In genomic region chr7:35646289-35647033, GRCh38 we compare ENCODE assay signal across 9 cellular contexts. TPM values are rescaled to one million over a fixed set of nuclear protein-coding genes. Genes with fewer than 3 reads are reported as not detected.
A peak's percentile ranks its signal among the peaks of the same experiment; 100 is the strongest.
DNase-seq lines count a peak whose midpoint lies in the region; ATAC-seq and TF ChIP-seq lines count a peak whose summit lies in the region.
"Had no signal": no experiment of that assay in that cellular context is flagged by ENCODE, and none has a peak within 500 bp of the region (broad histone marks: within the 10 kb centered on the region; RNA-seq: fewer than 3 reads in every experiment).

No MANE protein-coding gene starts in this region.

- H3K27ac ChIP-seq in left lung = peak overlapping the region; percentile 39 to 54
- H3K27ac ChIP-seq in stomach = peak overlapping the region in 4 of 5 donors; percentile 3 to 52 (median 42)
- H3K27ac ChIP-seq in mammary epithelial cell (ENCODE audit: insufficient read depth, low read depth, low read length) = no peak overlapping the region

- peaks cover 2% of the 10 kb centered on the region for H3K9me3 Mint-ChIP-seq in activated CD4-positive, alpha-beta T cell treated with anti-CD3 and anti-CD28 coated beads, Interleukin-2, amount 10 ng/mL, durations not matched to agents 24 days and 14 days
- H3K9me3 Mint-ChIP-seq in activated naive CD8-positive, alpha-beta T cell treated with anti-CD3 and anti-CD28 coated beads for 36 hours = peaks cover 4% of the 10 kb centered on the region

- CTCF ChIA-PET in mammary epithelial cell (lab: Charles Lee; ENCODE audit: low non-redundant PET) = no interaction called here

- peaks cover 0 to 7% of the 10 kb centered on the region in 2 donors for H3K36me3 ChIP-seq in left lung
- H3K36me3 ChIP-seq in stomach = peaks cover 0 to 26% (median 12%) of the 10 kb centered on the region in 4 donors
- H3K36me3 ChIP-seq in mammary epithelial cell (ENCODE audit: insufficient read depth, low read length) = no peaks in the 10 kb centered on the region
- H3K36me3 ChIP-seq in mucosa of descending colon (ENCODE audit: low read depth) = no peaks in the 10 kb centered on the region

- H3K4me3 ChIP-seq in left lung = no peak overlapping the region
- no peak overlapping the region for H3K4me3 ChIP-seq in stomach
- H3K4me3 ChIP-seq in mammary epithelial cell (replicated peaks in 1 of 3; ENCODE audit: insufficient read depth in 1 of 3, low read depth in 2 of 3, low read length in 3 of 3) = no peak overlapping the region
- no peak overlapping the region for H3K4me3 ChIP-seq in mucosa of descending colon

- dilution Hi-C loops in mammary epithelial cell (cut with HindIII; ENCODE audit: low sequenced_read_pairs) = no loop called here

- in situ Hi-C loops in mammary epithelial cell (cut with MboI; ENCODE audit: low sequenced_read_pairs in 2 of 2) = no loop called here

- intact Hi-C loops in activated CD4-positive, alpha-beta T cell treated with anti-CD3 and anti-CD28 coated beads, Interleukin-2, amount 10 ng/mL, durations not matched to agents 24 days and 14 days (cut with micrococcal nuclease) = no loop called here
- intact Hi-C loops in left lung (cut with DNase I) = no loop called here
- intact Hi-C loops in stomach (cut with DNase I; ENCODE audit: low total_unique reads) = no loop called here
- intact Hi-C loops in mammary epithelial cell (cut with micrococcal nuclease) = no loop called here
- intact Hi-C loops in mucosa of descending colon (cut with DNase I, micrococcal nuclease) = no loop called here

- BruUV-seq in mammary epithelial cell (replicated peaks; lab: Mats Ljungman, UMichigan) = no TSS peak

- H3K4me1 ChIP-seq in left lung = peaks cover 12 to 34% of the 10 kb centered on the region in 2 donors
- H3K4me1 ChIP-seq in stomach = peaks cover 8 to 63% (median 42%) of the 10 kb centered on the region in 4 donors
- H3K4me1 ChIP-seq in mammary epithelial cell (ENCODE audit: insufficient read depth, low read length) = no peaks in the 10 kb centered on the region
- peaks cover 13% of the 10 kb centered on the region for H3K4me1 ChIP-seq in mucosa of descending colon (ENCODE audit: low read depth)

- H3K4me3 Mint-ChIP-seq in activated CD4-positive, alpha-beta T cell treated with anti-CD3 and anti-CD28 coated beads, Interleukin-2, amount 10 ng/mL, durations not matched to agents 24 days and 14 days = no peak overlapping the region
- H3K4me3 Mint-ChIP-seq in activated naive CD8-positive, alpha-beta T cell treated with anti-CD3 and anti-CD28 coated beads for 36 hours = peak overlapping the region; percentile 16

- no peak overlapping the region for H3K9ac ChIP-seq in mammary epithelial cell (ENCODE audit: insufficient read depth, low read length)

- peaks cover 15% of the 10 kb centered on the region for H3K4me1 Mint-ChIP-seq in activated CD4-positive, alpha-beta T cell treated with anti-CD3 and anti-CD28 coated beads, Interleukin-2, amount 10 ng/mL, durations not matched to agents 24 days and 14 days
- H3K4me1 Mint-ChIP-seq in activated naive CD8-positive, alpha-beta T cell treated with anti-CD3 and anti-CD28 coated beads for 36 hours = peaks cover 45% of the 10 kb centered on the region

- no peaks in the 10 kb centered on the region for H4K20me1 ChIP-seq in mammary epithelial cell (ENCODE audit: insufficient read depth, low read length)

- H3K27me3 Mint-ChIP-seq in activated CD4-positive, alpha-beta T cell treated with anti-CD3 and anti-CD28 coated beads, Interleukin-2, amount 10 ng/mL, durations not matched to agents 24 days and 14 days = no peaks in the 10 kb centered on the region
- no peaks in the 10 kb centered on the region for H3K27me3 Mint-ChIP-seq in activated naive CD8-positive, alpha-beta T cell treated with anti-CD3 and anti-CD28 coated beads for 36 hours

- no peaks in the 10 kb centered on the region for H3K27me3 ChIP-seq in left lung
- H3K27me3 ChIP-seq in stomach = no peaks in the 10 kb centered on the region
- H3K27me3 ChIP-seq in mammary epithelial cell (ENCODE audit: insufficient read depth, low read length) = no peaks in the 10 kb centered on the region

- peak; percentile 39 for DNase-seq in activated CD4-positive, alpha-beta T cell treated with anti-CD3 and anti-CD28 coated beads, Interleukin-2, amount 10 ng/mL, durations not matched to agents 24 days and 14 days
- no peak for DNase-seq in activated CD4-positive, alpha-beta T cell treated with anti-CD3 and anti-CD28 coated beads for 4 hours
- DNase-seq in activated naive CD8-positive, alpha-beta T cell treated with anti-CD3 and anti-CD28 coated beads for 36 hours = no peak
- no peak for DNase-seq in left lung
- no peak for DNase-seq in stomach
- DNase-seq in HT-29 (ENCODE audit: low spot score) = no peak
- DNase-seq in mammary epithelial cell = no peak
- no peak for DNase-seq in mucosa of descending colon
- DNase-seq: ACHN had no signal

- peaks cover 35% of the 10 kb centered on the region for H3K79me2 ChIP-seq in mammary epithelial cell (ENCODE audit: insufficient read depth, low read length)

- no peak overlapping the region for H3K27ac Mint-ChIP-seq in activated CD4-positive, alpha-beta T cell treated with anti-CD3 and anti-CD28 coated beads, Interleukin-2, amount 10 ng/mL, durations not matched to agents 24 days and 14 days
- peak overlapping the region; percentile 18 for H3K27ac Mint-ChIP-seq in activated naive CD8-positive, alpha-beta T cell treated with anti-CD3 and anti-CD28 coated beads for 36 hours

- no peak for TF ChIP-seq EP300 in stomach (IDR thresholded peaks at IDR 0.05)

- peak; percentile 19 for ATAC-seq in left lung
- ATAC-seq in mucosa of descending colon = no peak

- TF ChIP-seq CTCF in left lung (IDR thresholded peaks at IDR 0.05) (no peak), stomach (IDR thresholded peaks at IDR 0.05) (no peak), mammary epithelial cell (conservative IDR thresholded peaks at IDR 0.05 in 1 of 2, IDR thresholded peaks at IDR 0.05 in 1 of 2; ENCODE audit: extremely low read depth in 1 of 2, insufficient read depth in 1 of 2, low read depth in 1 of 2, low read length in 2 of 2) (no peak), mucosa of descending colon (IDR thresholded peaks at IDR 0.05) (no peak)

- H3K36me3 Mint-ChIP-seq in activated CD4-positive, alpha-beta T cell treated with anti-CD3 and anti-CD28 coated beads, Interleukin-2, amount 10 ng/mL, durations not matched to agents 24 days and 14 days (ENCODE audit: low read depth) = peaks cover 21% of the 10 kb centered on the region
- H3K36me3 Mint-ChIP-seq in activated naive CD8-positive, alpha-beta T cell treated with anti-CD3 and anti-CD28 coated beads for 36 hours = peaks cover 21% of the 10 kb centered on the region

- no peaks in the 10 kb centered on the region for H3K9me3 ChIP-seq in left lung
- H3K9me3 ChIP-seq in stomach = no peaks in the 10 kb centered on the region
- H3K9me3 ChIP-seq in mammary epithelial cell (replicated peaks; ENCODE audit: insufficient read depth, low read length) = no peaks in the 10 kb centered on the region
- H3K9me3 ChIP-seq in mucosa of descending colon = no peaks in the 10 kb centered on the region

- TF ChIP-seq POLR2A in stomach (IDR thresholded peaks at IDR 0.05) = no peak

- no peak overlapping the region for H3K4me2 ChIP-seq in mammary epithelial cell (ENCODE audit: insufficient read depth, low read depth, low read length)

- H2AFZ ChIP-seq in mammary epithelial cell (ENCODE audit: low read depth, low read length) = no peak overlapping the region

- WGBS in stomach, 5 donors = 53 to 61% (median 59%) methylated on average over 3 of the region's 3 CpGs
- 96% methylated on average over 3 of the region's 3 CpGs for WGBS in mammary epithelial cell (ENCODE audit: low coverage, missing lambda C conversion rate)

RNA-seq across cellular contexts. Expression of gene HERPUD2, which starts 48.5 kb away (rescaled TPM):
- 20.3 and 20.4 TPM in 2 replicates for total RNA-seq in activated CD4-positive, alpha-beta T cell treated with anti-CD3 and anti-CD28 coated beads, Interleukin-2, amount 10 ng/mL, durations not matched to agents 24 days and 14 days
- 10 to 100 TPM; 19.1 to 21.3 TPM for total RNA-seq in activated naive CD8-positive, alpha-beta T cell treated with anti-CD3 and anti-CD28 coated beads for 36 hours
- 10 to 100 TPM; 31.3 to 31.6 TPM for total RNA-seq in left lung
- 10 to 100 TPM in 3 of 5 donors, 1 to 10 TPM in 2; 1.4 to 26.7 (median 10.7) TPM for total RNA-seq in stomach
- 1 to 10 TPM; 7.1 to 9.9 (median 8.1) TPM for polyA plus RNA-seq in stomach
- total RNA-seq in HT-29 (2014; rRNA removed; shearing (Covaris generic)) = 20.3 and 20.8 TPM in 2 replicates
- 10 to 100 TPM; 28.7 to 42.2 TPM for total RNA-seq in mammary epithelial cell
- polyA plus RNA-seq in mammary epithelial cell = 39.4 TPM
- polyA minus RNA-seq in mammary epithelial cell = 98.9 TPM
- 10 to 100 TPM; 23.5 to 41.4 (median 34.7) TPM for total RNA-seq in mucosa of descending colon
